28 cellular contexts compared by ENCODE assay signal in the genomic region with DNA sequence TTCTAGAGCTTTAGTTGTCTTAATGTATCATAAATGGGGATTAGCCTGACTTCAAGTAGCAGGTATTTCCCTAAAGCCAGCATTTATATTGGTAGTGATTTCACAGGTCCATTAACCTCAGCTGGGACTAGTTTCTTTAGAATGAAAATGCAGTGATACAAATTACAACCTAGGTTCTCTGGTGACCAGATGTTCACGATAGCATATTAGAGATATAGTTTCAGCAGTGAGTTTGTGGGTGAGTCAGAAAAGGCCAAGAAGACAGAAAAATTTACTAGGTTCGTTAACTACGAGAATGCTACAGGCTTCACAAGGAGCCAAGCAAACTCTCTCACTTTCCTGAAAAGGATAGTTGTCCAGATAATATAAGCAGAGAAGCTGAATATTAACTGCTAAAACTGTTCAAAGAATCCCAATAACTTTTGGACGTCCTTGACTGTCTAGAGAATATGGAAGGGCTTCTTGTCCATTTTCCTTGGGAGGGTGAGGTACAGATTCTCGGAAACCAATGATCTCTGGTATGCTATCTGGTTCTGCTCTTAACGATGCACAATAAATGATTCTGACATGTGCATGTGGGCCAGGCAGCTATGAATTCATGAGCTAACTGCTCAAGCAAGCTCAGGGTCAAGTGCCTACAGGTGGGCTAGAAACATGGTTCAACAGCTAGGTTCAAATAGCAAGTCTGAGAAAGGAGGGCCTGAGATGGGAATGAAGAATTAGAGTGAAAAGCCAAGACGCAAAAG. TPM values are rescaled to one million over a fixed set of nuclear protein-coding genes. Genes with fewer than 3 reads are reported as not detected.
"Had no signal": no experiment of that assay in that cellular context is flagged by ENCODE, and none has a peak within 500 bp of the region (broad histone marks: within the 10 kb centered on the region; RNA-seq: fewer than 3 reads in every experiment).

No MANE protein-coding gene starts in this region.

- H3K36me3 Mint-ChIP-seq: brain; natural killer cell treated with Interleukin-12 subunit alpha and Interleukin-12 subunit beta and Interleukin-15 and Interleukin-18, amount 100 ng/mL, for 72 hours had no signal

- H3K9me3 Mint-ChIP-seq: activated CD4-positive, alpha-beta T cell treated with anti-CD3 and anti-CD28 coated beads, Interleukin-2, amount 10 ng/mL, durations not matched to agents 24 days and 14 days; activated CD8-positive, alpha-beta T cell treated with anti-CD3 and anti-CD28 coated beads for 36 hours; activated T-helper 1 cell treated with anti-CD3 and anti-CD28 coated beads, Interleukin-12 subunit alpha, Interleukin-12 subunit beta, Interleukin-2, Interleukin-4 antibody, amounts not matched to agents 30 ng/mL and 10 ng/mL and 1 ng/mL, durations not matched to agents 14 hours and 24 hours and 36 hours; brain; dendritic cell treated with granulocyte-macrophage colony-stimulating factor and Interleukin-4, amounts not matched to agents 40 ng/mL and 50 ng/mL, for 4 days; natural killer cell treated with Interleukin-12 subunit alpha and Interleukin-12 subunit beta and Interleukin-15 and Interleukin-18, amount 100 ng/mL, for 72 hours had no signal

- H3K27me3 Mint-ChIP-seq: brain had no signal

- H3K36me3 ChIP-seq: gastroesophageal sphincter, heart left ventricle, neutrophil, ovary, prostate gland, uterus had no signal

- DNase-seq: activated CD4-positive, alpha-beta T cell treated with anti-CD3 and anti-CD28 coated beads, Interleukin-2, amount 10 ng/mL, durations not matched to agents 24 days and 14 days; activated CD8-positive, alpha-beta memory T cell treated with anti-CD3 and anti-CD28 coated beads, Interleukin-2, amount 10 ng/mL, durations not matched to agents 7 days and 5 days; activated CD8-positive, alpha-beta T cell treated with anti-CD3 and anti-CD28 coated beads for 36 hours; activated gamma-delta T cell; activated naive CD4-positive, alpha-beta T cell treated with anti-CD3 and anti-CD28 coated beads, Interleukin-2, amount 50 U/mL, for 16 hours; activated T-cell treated with anti-CD3 and anti-CD28 coated beads for 4 hours; aorta; caudate nucleus; effector CD4-positive, alpha-beta T cell; heart left ventricle; midbrain; ovary; right cardiac atrium; stimulated activated CD4-positive, alpha-beta T cell treated with anti-CD3 and anti-CD28 coated beads, Interleukin-12 subunit alpha, Interleukin-12 subunit beta, amount 100 ng/mL, for 4 hours; stimulated activated CD4-positive, alpha-beta T cell treated with anti-CD3 and anti-CD28 coated beads, Interleukin-4, amount 100 ng/mL, for 4 hours; T-helper 2 cell; trophoblast cell; uterus had no signal

- H3K27me3 ChIP-seq: gastroesophageal sphincter, ovary, uterus had no signal

- H3K4me3 Mint-ChIP-seq: activated CD4-positive, alpha-beta T cell treated with anti-CD3 and anti-CD28 coated beads, Interleukin-2, amount 10 ng/mL, durations not matched to agents 24 days and 14 days; activated CD8-positive, alpha-beta memory T cell treated with anti-CD3 and anti-CD28 coated beads, Interleukin-2, amount 10 ng/mL, durations not matched to agents 7 days and 5 days; activated CD8-positive, alpha-beta T cell treated with anti-CD3 and anti-CD28 coated beads for 36 hours; activated T-helper 1 cell treated with anti-CD3 and anti-CD28 coated beads, Interleukin-12 subunit alpha, Interleukin-12 subunit beta, Interleukin-2, Interleukin-4 antibody, amounts not matched to agents 30 ng/mL and 10 ng/mL and 1 ng/mL, durations not matched to agents 14 hours and 24 hours and 36 hours; dendritic cell treated with granulocyte-macrophage colony-stimulating factor and Interleukin-4, amounts not matched to agents 40 ng/mL and 50 ng/mL, for 4 days; natural killer cell treated with Interleukin-12 subunit alpha and Interleukin-12 subunit beta and Interleukin-15 and Interleukin-18, amount 100 ng/mL, for 72 hours had no signal

- H3K4me3 ChIP-seq: gastroesophageal sphincter, heart left ventricle, ovary, prostate gland, uterus had no signal

- H3K4me1 Mint-ChIP-seq: activated CD4-positive, alpha-beta T cell treated with anti-CD3 and anti-CD28 coated beads, Interleukin-2, amount 10 ng/mL, durations not matched to agents 24 days and 14 days had no signal

- ATAC-seq: activated CD4-positive, CD25-positive, alpha-beta regulatory T cell treated with anti-CD3 and anti-CD28 coated beads, Interleukin-2, amount 50 U/mL, for 24 hours; activated CD8-positive, alpha-beta memory T cell treated with anti-CD3 and anti-CD28 coated beads, Interleukin-2, amount 10 ng/mL, durations not matched to agents 7 days and 5 days; activated CD8-positive, alpha-beta T cell treated with anti-CD3 and anti-CD28 coated beads for 36 hours; gastroesophageal sphincter; heart left ventricle; natural killer cell treated with Interleukin-12 subunit alpha and Interleukin-12 subunit beta and Interleukin-15 and Interleukin-18, amount 100 ng/mL, for 72 hours; right cardiac atrium had no signal

RNA-seq across cellular contexts. Expression of a gene that starts 44.7 kb away (rescaled TPM):
- total RNA-seq: activated CD4-positive, alpha-beta T cell treated with anti-CD3 and anti-CD28 coated beads, Interleukin-2, amount 10 ng/mL, durations not matched to agents 24 days and 14 days; activated CD8-positive, alpha-beta memory T cell treated with anti-CD3 and anti-CD28 coated beads, Interleukin-2, amount 10 ng/mL, durations not matched to agents 7 days and 5 days; activated CD8-positive, alpha-beta T cell treated with anti-CD3 and anti-CD28 coated beads for 36 hours; activated T-helper 1 cell treated with anti-CD3 and anti-CD28 coated beads, Interleukin-12 subunit alpha, Interleukin-12 subunit beta, Interleukin-2, Interleukin-4 antibody, amounts not matched to agents 30 ng/mL and 10 ng/mL and 1 ng/mL, durations not matched to agents 14 hours and 24 hours and 36 hours; aorta; epithelial cell of proximal tubule; liver; natural killer cell treated with Interleukin-12 subunit alpha and Interleukin-12 subunit beta and Interleukin-15 and Interleukin-18, amount 100 ng/mL, for 72 hours had no signal
